8 cellular contexts compared by ENCODE assay signal in the genomic region with DNA sequence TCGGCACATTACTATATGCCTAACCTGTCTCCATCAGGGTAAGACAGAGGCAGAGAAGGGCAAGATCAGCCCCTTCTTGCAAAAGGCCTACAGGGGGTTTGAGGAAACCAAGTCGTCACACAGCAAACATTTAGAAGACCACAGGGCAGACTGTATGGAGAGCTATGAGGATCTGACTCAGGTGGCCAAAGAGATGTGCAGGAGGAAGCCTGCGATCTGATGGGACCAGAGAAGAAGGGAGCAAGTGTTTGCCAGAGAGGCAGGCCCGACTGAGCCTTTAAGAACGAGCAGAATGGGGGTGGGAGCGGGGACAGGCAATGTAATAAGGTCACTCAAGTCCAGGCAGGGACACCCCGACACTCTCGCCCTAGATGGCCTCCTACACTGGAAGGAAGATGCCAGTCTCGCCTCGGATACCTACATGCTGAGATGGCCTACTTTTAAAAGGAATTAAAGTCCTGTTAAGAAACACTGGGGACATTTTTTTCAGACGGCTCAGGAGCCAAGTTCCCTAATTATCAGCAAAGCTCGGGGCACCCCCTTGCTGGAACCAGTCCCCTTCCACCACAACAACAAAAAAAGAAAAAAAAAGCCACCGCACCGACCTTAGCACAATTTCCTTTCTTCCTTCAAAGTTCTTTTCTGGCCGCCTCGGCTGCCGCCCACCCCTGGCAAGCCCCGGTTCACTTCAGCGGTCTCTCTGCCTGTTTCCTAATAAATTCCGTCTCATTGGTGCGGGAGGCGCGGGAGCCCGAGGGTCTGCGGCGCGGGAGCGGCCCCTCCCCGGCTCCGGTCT. TPM values are rescaled to one million over a fixed set of nuclear protein-coding genes. Genes with fewer than 3 reads are reported as not detected.
DNase-seq lines count a peak whose midpoint lies in the region; ATAC-seq and TF ChIP-seq lines count a peak whose summit lies in the region.

No MANE protein-coding gene starts in this region.

- intact Hi-C loops in dendritic cell treated with granulocyte-macrophage colony-stimulating factor and Interleukin-4, amounts not matched to agents 40 ng/mL and 50 ng/mL, for 4 days (cut with micrococcal nuclease) = loop anchor here (2.0 to 5.0 kb wide), 4 partner anchors 78 to 317 kb away; partner anchors contain the start of genes ALMS1 and SMYD5
- intact Hi-C loops in natural killer cell (cut with micrococcal nuclease) = loop anchor here (5.0 kb wide), 1 partner anchor 107 kb away; no protein-coding TSS in a partner anchor

- H3K9me3 Mint-ChIP-seq in dendritic cell treated with granulocyte-macrophage colony-stimulating factor and Interleukin-4, amounts not matched to agents 40 ng/mL and 50 ng/mL, for 4 days = no peaks in the 10 kb centered on the region
- no peaks in the 10 kb centered on the region for H3K9me3 Mint-ChIP-seq in natural killer cell

- CTCF ChIA-PET in HEK293T (lab: Yijun Ruan, JAX) = no interaction called here

- peaks cover 39% of the 10 kb centered on the region for H3K36me3 Mint-ChIP-seq in dendritic cell treated with granulocyte-macrophage colony-stimulating factor and Interleukin-4, amounts not matched to agents 40 ng/mL and 50 ng/mL, for 4 days (ENCODE audit: low read depth)
- no peaks in the 10 kb centered on the region for H3K36me3 Mint-ChIP-seq in natural killer cell

- H3K4me1 Mint-ChIP-seq in dendritic cell treated with granulocyte-macrophage colony-stimulating factor and Interleukin-4, amounts not matched to agents 40 ng/mL and 50 ng/mL, for 4 days (ENCODE audit: low read depth) = peaks cover 55% of the 10 kb centered on the region
- H3K4me1 Mint-ChIP-seq in natural killer cell = peaks cover 41 to 48% of the 10 kb centered on the region in 2 donors

- no peak for TF ChIP-seq CTCF in natural killer cell (IDR thresholded peaks at IDR 0.05)

- DNase-seq in GF-D8 (lab: John Stamatoyannopoulos, UW) (peak; percentile 45), NOMO-1 treated with DMSO at 0.1 percent for 48 hours (lab: John Stamatoyannopoulos, UW; ENCODE audit: unreplicated experiment) (peak; percentile 20), natural killer cell (no peak), NCI-H510A treated with DMSO at 0.1 percent for 48 hours (lab: John Stamatoyannopoulos, UW) (no peak), HEK293T (ENCODE audit: extremely low spot score) (no peak)
- DNase-seq in activated effector memory CD4-positive, alpha-beta T cell treated with anti-CD3 and anti-CD28 coated beads, Interleukin-2, amount 50 U/mL, for 16 hours = no peak

- H3K27ac Mint-ChIP-seq in dendritic cell treated with granulocyte-macrophage colony-stimulating factor and Interleukin-4, amounts not matched to agents 40 ng/mL and 50 ng/mL, for 4 days = peak overlapping the region; percentile 96
- peak overlapping the region; percentile 64 to 92 for H3K27ac Mint-ChIP-seq in natural killer cell

- ATAC-seq in natural killer cell (no peak), GM21528 (IDR thresholded peaks at IDR 0.05; ENCODE audit: low FRiP score, unreplicated experiment) (no peak)

- H3K27me3 Mint-ChIP-seq in dendritic cell treated with granulocyte-macrophage colony-stimulating factor and Interleukin-4, amounts not matched to agents 40 ng/mL and 50 ng/mL, for 4 days = no peaks in the 10 kb centered on the region
- no peaks in the 10 kb centered on the region for H3K27me3 Mint-ChIP-seq in natural killer cell (ENCODE audit: low read depth in 2 of 2)

- POLR2A ChIA-PET in HEK293T (lab: Yijun Ruan, JAX) = interaction anchor here (0.8 kb wide), 1 partner anchor 82 kb away, joined by 3 read pairs; no protein-coding TSS in a partner anchor

- peak overlapping the region; percentile 91 for H3K4me3 Mint-ChIP-seq in dendritic cell treated with granulocyte-macrophage colony-stimulating factor and Interleukin-4, amounts not matched to agents 40 ng/mL and 50 ng/mL, for 4 days
- H3K4me3 Mint-ChIP-seq in natural killer cell = peak overlapping the region; percentile 93

TF ChIP-seq in HEK293T, 16 proteins besides CTCF, POLR2A, EP300 and RAD21:
- TF ChIP-seq CTBP1 (IDR thresholded peaks at IDR 0.05; ENCODE audit: borderline replicate concordance) (no peak), FOXA1 (IDR thresholded peaks at IDR 0.05) (no peak), BHLHE40 (IDR thresholded peaks at IDR 0.05; ENCODE audit: borderline replicate concordance) (no peak), HDGF (IDR thresholded peaks at IDR 0.05; ENCODE audit: borderline replicate concordance) (no peak), FOXM1 (IDR thresholded peaks at IDR 0.05; ENCODE audit: borderline replicate concordance) (no peak), SUZ12 (IDR thresholded peaks at IDR 0.05) (no peak), ELF4 (IDR thresholded peaks at IDR 0.05) (no peak), LEF1 (IDR thresholded peaks at IDR 0.05; ENCODE audit: borderline replicate concordance) (no peak), TARDBP (IDR thresholded peaks at IDR 0.05) (no peak), ZNF384 (IDR thresholded peaks at IDR 0.05) (no peak), NFRKB (IDR thresholded peaks at IDR 0.05) (no peak), ARNT (IDR thresholded peaks at IDR 0.05) (no peak), SP1 (IDR thresholded peaks at IDR 0.05) (no peak), L3MBTL2 (conservative IDR thresholded peaks at IDR 0.05) (no peak), FOXK2 (IDR thresholded peaks at IDR 0.05) (no peak)
- TF ChIP-seq, protein P1, sequence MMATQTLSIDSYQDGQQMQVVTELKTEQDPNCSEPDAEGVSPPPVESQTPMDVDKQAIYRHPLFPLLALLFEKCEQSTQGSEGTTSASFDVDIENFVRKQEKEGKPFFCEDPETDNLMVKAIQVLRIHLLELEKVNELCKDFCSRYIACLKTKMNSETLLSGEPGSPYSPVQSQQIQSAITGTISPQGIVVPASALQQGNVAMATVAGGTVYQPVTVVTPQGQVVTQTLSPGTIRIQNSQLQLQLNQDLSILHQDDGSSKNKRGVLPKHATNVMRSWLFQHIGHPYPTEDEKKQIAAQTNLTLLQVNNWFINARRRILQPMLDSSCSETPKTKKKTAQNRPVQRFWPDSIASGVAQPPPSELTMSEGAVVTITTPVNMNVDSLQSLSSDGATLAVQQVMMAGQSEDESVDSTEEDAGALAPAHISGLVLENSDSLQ (IDR thresholded peaks at IDR 0.05) = no peak

RNA-seq across cellular contexts. Expression of gene SFXN5, which starts 1.5 kb away (rescaled TPM):
- total RNA-seq in natural killer cell = 10 to 100 TPM; 15.3 to 22.3 (median 19.8) TPM

RNA-seq across cellular contexts. Expression of gene RAB11FIP5, which starts 42.7 kb away (rescaled TPM):
- total RNA-seq in natural killer cell = 10 to 100 TPM in 2 of 3 donors, 1 to 10 TPM in 1; 4.9 to 15.9 (median 11.2) TPM

Comparison
In these comparisons a context has a peak if more than half of its experiments do, and no peak if none do; other contexts are left out.
1. DNase-seq: peak in GF-D8 (single experiment) and NOMO-1 treated with DMSO at 0.1 percent for 48 hours (single experiment); none in natural killer cell (single experiment), NCI-H510A treated with DMSO at 0.1 percent for 48 hours (single experiment), HEK293T (single experiment) and activated effector memory CD4-positive, alpha-beta T cell treated with anti-CD3 and anti-CD28 coated beads, Interleukin-2, amount 50 U/mL, for 16 hours (single experiment).